ENCODE assay signal across 24 cellular contexts in genomic region chr2:98716786-98717185, GRCh38. TPM values are rescaled to one million over a fixed set of nuclear protein-coding genes. Genes with fewer than 3 reads are reported as not detected.
DNase-seq lines count a peak whose midpoint lies in the region; ATAC-seq and TF ChIP-seq lines count a peak whose summit lies in the region.
"Had no signal": no experiment of that assay in that cellular context is flagged by ENCODE, and none has a peak within 500 bp of the region (broad histone marks: within the 10 kb centered on the region; RNA-seq: fewer than 3 reads in every experiment).

No MANE protein-coding gene starts in this region.

- no peak for TF ChIP-seq CTCF in activated B cell treated with CpG ODN at 0.5 μM for 24 hours (IDR thresholded peaks at IDR 0.05)

- H3K27ac Mint-ChIP-seq in activated CD4-positive, alpha-beta T cell treated with anti-CD3 and anti-CD28 coated beads, Interleukin-2, amount 10 ng/mL, durations not matched to agents 24 days and 14 days: peak overlapping the region; percentile 78
- H3K27ac Mint-ChIP-seq in CD4-positive, CD25-positive, alpha-beta regulatory T cell: peak overlapping the region; percentile 77 to 88 (median 83)
- H3K27ac Mint-ChIP-seq in activated B cell treated with CpG ODN at 0.5 μM for 24 hours (peak overlapping the region; percentile 21), immature natural killer cell (peak overlapping the region in 5 of 6 donors; percentile 31 to 81 (median 48))

- intact Hi-C loops in activated CD4-positive, alpha-beta T cell treated with anti-CD3 and anti-CD28 coated beads, Interleukin-2, amount 10 ng/mL, durations not matched to agents 24 days and 14 days (cut with micrococcal nuclease): no loop called here
- intact Hi-C loops in activated B cell treated with CpG ODN at 0.5 μM for 24 hours (cut with micrococcal nuclease): no loop called here

- H3K9me3 Mint-ChIP-seq in activated CD4-positive, alpha-beta T cell treated with anti-CD3 and anti-CD28 coated beads, Interleukin-2, amount 10 ng/mL, durations not matched to agents 24 days and 14 days: peaks cover 5% of the 10 kb centered on the region
- H3K9me3 Mint-ChIP-seq in CD4-positive, CD25-positive, alpha-beta regulatory T cell: peaks cover 0 to 15% (median 5%) of the 10 kb centered on the region in 7 donors
- H3K9me3 Mint-ChIP-seq in activated B cell treated with CpG ODN at 0.5 μM for 24 hours (peaks cover 6% of the 10 kb centered on the region), immature natural killer cell (peaks cover 0 to 9% (median 2%) of the 10 kb centered on the region in 6 donors)

- peaks cover 38% of the 10 kb centered on the region for H3K4me1 ChIP-seq in CD4-positive, CD25-positive, alpha-beta regulatory T cell (ENCODE audit: control insufficient read depth, insufficient read depth, low read length, poor library complexity, severe bottlenecking)
- H3K4me1 ChIP-seq: esophagus squamous epithelium, foreskin keratinocyte had no signal

- no peak overlapping the region for H3K27ac ChIP-seq in CD4-positive, CD25-positive, alpha-beta regulatory T cell (ENCODE audit: insufficient read depth, low read length, poor library complexity, severe bottlenecking)
- H3K27ac ChIP-seq: esophagus squamous epithelium, foreskin keratinocyte, thoracic aorta had no signal

- CTCF ChIA-PET in activated B cell treated with CpG ODN at 0.5 μM for 24 hours (lab: Charles Lee): no interaction called here

- H3K4me3 Mint-ChIP-seq in activated CD4-positive, alpha-beta T cell treated with anti-CD3 and anti-CD28 coated beads, Interleukin-2, amount 10 ng/mL, durations not matched to agents 24 days and 14 days: no peak overlapping the region
- H3K4me3 Mint-ChIP-seq in CD4-positive, CD25-positive, alpha-beta regulatory T cell: peak overlapping the region in 1 of 4 donors; percentile 69
- H3K4me3 Mint-ChIP-seq in activated B cell treated with CpG ODN at 0.5 μM for 24 hours: no peak overlapping the region
- no peak overlapping the region for H3K4me3 Mint-ChIP-seq in immature natural killer cell

- no peaks in the 10 kb centered on the region for H3K27me3 Mint-ChIP-seq in activated CD4-positive, alpha-beta T cell treated with anti-CD3 and anti-CD28 coated beads, Interleukin-2, amount 10 ng/mL, durations not matched to agents 24 days and 14 days
- H3K27me3 Mint-ChIP-seq in CD4-positive, CD25-positive, alpha-beta regulatory T cell: no peaks in the 10 kb centered on the region
- H3K27me3 Mint-ChIP-seq in activated B cell treated with CpG ODN at 0.5 μM for 24 hours (no peaks in the 10 kb centered on the region), immature natural killer cell (ENCODE audit: low read depth in 3 of 3) (no peaks in the 10 kb centered on the region)

- POLR2A ChIA-PET in activated B cell treated with CpG ODN at 0.5 μM for 24 hours (lab: Charles Lee): interaction anchor here (0.7 to 1.0 kb wide), 2 partner anchors 15 to 425 kb away, joined by 3 to 6 read pairs; partner anchors contain the start of gene C2orf15

- H3K4me1 Mint-ChIP-seq in activated CD4-positive, alpha-beta T cell treated with anti-CD3 and anti-CD28 coated beads, Interleukin-2, amount 10 ng/mL, durations not matched to agents 24 days and 14 days: peaks cover 59% of the 10 kb centered on the region
- peaks cover 35 to 75% (median 52%) of the 10 kb centered on the region in 4 donors for H3K4me1 Mint-ChIP-seq in CD4-positive, CD25-positive, alpha-beta regulatory T cell
- peaks cover 49% of the 10 kb centered on the region for H3K4me1 Mint-ChIP-seq in activated B cell treated with CpG ODN at 0.5 μM for 24 hours
- peaks cover 55 to 69% of the 10 kb centered on the region in 2 donors for H3K4me1 Mint-ChIP-seq in immature natural killer cell

- no peak for DNase-seq in activated CD4-positive, alpha-beta T cell treated with anti-CD3 and anti-CD28 coated beads, Interleukin-2, amount 10 ng/mL, durations not matched to agents 24 days and 14 days
- no peak for DNase-seq in activated CD4-positive, alpha-beta T cell treated with anti-CD3 and anti-CD28 coated beads, Interleukin-2, amount 50 U/mL, for 1 hour
- no peak for DNase-seq in CD4-positive, CD25-positive, alpha-beta regulatory T cell
- DNase-seq in activated B cell treated with CpG ODN at 0.5 μM for 24 hours (no peak), immature natural killer cell (no peak), T-helper 9 cell (no peak), NCI-H526 treated with DMSO at 0.1 percent for 48 hours (lab: John Stamatoyannopoulos, UW) (no peak), inferior parietal cortex (ENCODE audit: extremely low spot score) (no peak)
- DNase-seq: caudate nucleus, dermis blood vessel endothelial cell, EL, esophagus squamous epithelium, foreskin keratinocyte, kidney, left ventricle myocardium superior, NCI-H1417, NCI-H2081, NCI-H2227 treated with DMSO at 0.1 percent for 48 hours, NCI-H69, SHP77, small intestine had no signal

- H3K36me3 ChIP-seq in CD4-positive, CD25-positive, alpha-beta regulatory T cell (ENCODE audit: control insufficient read depth, insufficient read depth, low read length): peaks cover 17% of the 10 kb centered on the region
- H3K36me3 ChIP-seq: thoracic aorta had no signal

- no peak overlapping the region for H3K4me3 ChIP-seq in CD4-positive, CD25-positive, alpha-beta regulatory T cell (ENCODE audit: low read depth, low read length)
- H3K4me3 ChIP-seq: esophagus squamous epithelium, thoracic aorta had no signal

- ATAC-seq in CD4-positive, CD25-positive, alpha-beta regulatory T cell (ENCODE audit: low read depth in 2 of 2): no peak
- ATAC-seq in activated B cell treated with CpG ODN at 0.5 μM for 24 hours (ENCODE audit: low read depth): no peak
- ATAC-seq: foreskin keratinocyte, HCT116, left ventricle myocardium superior, Panc1 had no signal

- H3K36me3 Mint-ChIP-seq in activated CD4-positive, alpha-beta T cell treated with anti-CD3 and anti-CD28 coated beads, Interleukin-2, amount 10 ng/mL, durations not matched to agents 24 days and 14 days (ENCODE audit: low read depth): peaks cover 51% of the 10 kb centered on the region
- peaks cover 27% of the 10 kb centered on the region for H3K36me3 Mint-ChIP-seq in CD4-positive, CD25-positive, alpha-beta regulatory T cell
- H3K36me3 Mint-ChIP-seq in activated B cell treated with CpG ODN at 0.5 μM for 24 hours (ENCODE audit: low read depth) (peaks cover 14% of the 10 kb centered on the region), immature natural killer cell (peaks cover 10 to 29% (median 14%) of the 10 kb centered on the region in 3 donors)

- no peaks in the 10 kb centered on the region for H3K27me3 ChIP-seq in CD4-positive, CD25-positive, alpha-beta regulatory T cell (ENCODE audit: control insufficient read depth, insufficient read depth, low read length)
- H3K27me3 ChIP-seq: esophagus squamous epithelium, foreskin keratinocyte had no signal

- peaks cover 6 to 10% of the 10 kb centered on the region in 2 experiments for H3K9me3 ChIP-seq in CD4-positive, CD25-positive, alpha-beta regulatory T cell (ENCODE audit: control insufficient read depth in 2 of 2, low read length in 2 of 2)
- H3K9me3 ChIP-seq: esophagus squamous epithelium had no signal

RNA-seq across cellular contexts. Expression of gene MGAT4A, which starts 14.1 kb away (rescaled TPM):
- total RNA-seq in activated CD4-positive, alpha-beta T cell treated with anti-CD3 and anti-CD28 coated beads, Interleukin-2, amount 10 ng/mL, durations not matched to agents 24 days and 14 days: 48.8 and 49.2 TPM in 2 replicates
- 105 TPM for total RNA-seq in CD4-positive, CD25-positive, alpha-beta regulatory T cell
- polyA plus RNA-seq in CD4-positive, CD25-positive, alpha-beta regulatory T cell: 100 to 1,000 TPM; 101 to 143 (median 129) TPM
- total RNA-seq in activated B cell treated with CpG ODN at 0.5 μM for 24 hours: 12.6 and 15.7 TPM in 2 replicates
- polyA plus RNA-seq in immature natural killer cell: 100 to 1,000 TPM; 113 to 155 (median 128) TPM

Comparison
In these comparisons a context has a peak if more than half of its experiments do, and no peak if none do; other contexts are left out.
1. H3K27ac Mint-ChIP-seq: peak in every context shown above with its lines; median percentile 83 in CD4-positive, CD25-positive, alpha-beta regulatory T cell; 78 in activated CD4-positive, alpha-beta T cell treated with anti-CD3 and anti-CD28 coated beads, Interleukin-2, amount 10 ng/mL, durations not matched to agents 24 days and 14 days; 48 in immature natural killer cell; 21 in activated B cell treated with CpG ODN at 0.5 μM for 24 hours.